27 cellular contexts compared by ENCODE assay signal in the genomic region with DNA sequence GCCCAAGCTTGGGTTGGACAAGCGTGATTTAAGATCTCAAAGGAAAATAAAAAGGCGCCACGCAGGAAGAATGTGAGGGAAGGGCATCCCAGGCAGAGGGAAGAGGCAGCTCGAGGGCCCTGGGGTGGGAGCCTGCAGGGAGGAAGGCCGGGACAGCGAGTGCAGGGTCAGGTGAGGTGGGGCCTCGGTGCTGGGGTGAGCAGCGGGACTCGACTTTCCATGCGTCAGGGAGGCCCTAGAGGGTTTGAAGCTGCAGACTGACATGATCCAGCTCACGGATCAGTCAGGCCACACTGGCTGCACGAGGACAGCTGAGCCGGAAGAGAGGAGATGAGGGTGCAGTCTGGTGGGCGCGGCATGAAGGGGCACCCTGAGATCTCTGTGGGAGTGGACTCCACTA.
"Had no signal": no experiment of that assay in that cellular context is flagged by ENCODE, and none has a peak within 500 bp of the region (broad histone marks: within the 10 kb centered on the region; RNA-seq: fewer than 3 reads in every experiment).

No MANE protein-coding gene starts in this region.

- H3K4me3 Mint-ChIP-seq: effector memory CD8-positive, alpha-beta T cell; immature natural killer cell; mesothelial cell of epicardium; stimulated activated naive B cell treated with anti-CD40 and anti-IgM and Interleukin-4, amounts not matched to agents 10 μg/mL and 1 μg/mL and 100 μg/mL, for 72 hours had no signal

- H3K27me3 Mint-ChIP-seq: effector memory CD8-positive, alpha-beta T cell; naive B cell; stimulated activated naive B cell treated with anti-CD40 and anti-IgM and Interleukin-4, amounts not matched to agents 10 μg/mL and 1 μg/mL and 100 μg/mL, for 72 hours had no signal

- H3K9me3 Mint-ChIP-seq: effector memory CD8-positive, alpha-beta T cell; immature natural killer cell; mesothelial cell of epicardium; naive B cell; stimulated activated naive B cell treated with anti-CD40 and anti-IgM and Interleukin-4, amounts not matched to agents 10 μg/mL and 1 μg/mL and 100 μg/mL, for 72 hours had no signal

- H3K27ac Mint-ChIP-seq: effector memory CD8-positive, alpha-beta T cell; mesothelial cell of epicardium; stimulated activated naive B cell treated with anti-CD40 and anti-IgM and Interleukin-4, amounts not matched to agents 10 μg/mL and 1 μg/mL and 100 μg/mL, for 72 hours had no signal

- H3K4me1 ChIP-seq: esophagus squamous epithelium, left ventricle myocardium inferior, lower lobe of right lung, psoas muscle, spleen, stomach, thyroid gland, vagina had no signal

- H3K4me3 ChIP-seq: esophagus squamous epithelium, left ventricle myocardium inferior, lower lobe of right lung, mucosa of descending colon, psoas muscle, skin epidermis, spleen, stomach, thyroid gland, vagina had no signal

- ATAC-seq: effector memory CD8-positive, alpha-beta T cell; left colon; lower lobe of right lung; mucosa of descending colon; psoas muscle; right cardiac atrium; stimulated activated naive B cell treated with anti-CD40 and anti-IgM and Interleukin-4, amounts not matched to agents 10 μg/mL and 1 μg/mL and 100 μg/mL, for 72 hours had no signal

- H3K9me3 ChIP-seq: esophagus squamous epithelium, left ventricle myocardium inferior, lower lobe of right lung, mucosa of descending colon, psoas muscle, spleen, stomach, thyroid gland, vagina had no signal

- H3K27ac ChIP-seq: esophagus squamous epithelium, left ventricle myocardium inferior, lower lobe of right lung, psoas muscle, skin epidermis, spleen, stomach, thyroid gland, vagina had no signal

- H3K27me3 ChIP-seq: esophagus squamous epithelium, spleen, stomach, thyroid gland, vagina had no signal

- H3K4me1 Mint-ChIP-seq: immature natural killer cell; mesothelial cell of epicardium; stimulated activated naive B cell treated with anti-CD40 and anti-IgM and Interleukin-4, amounts not matched to agents 10 μg/mL and 1 μg/mL and 100 μg/mL, for 72 hours had no signal

- H3K36me3 ChIP-seq: thyroid gland had no signal

- DNase-seq: cerebellar nuclear complex; cortex of kidney; effector memory CD8-positive, alpha-beta T cell; erythroblast; esophagus squamous epithelium; foreskin melanocyte; hypothalamus; immature natural killer cell; kidney glomerular epithelial cell; left colon; left ventricle myocardium inferior; lower lobe of right lung; mucosa of descending colon; naive B cell; nucleus accumbens; posterior cingulate gyrus; psoas muscle; right cardiac atrium; spleen; stimulated activated CD4-positive, alpha-beta T cell treated with anti-CD3 and anti-CD28 coated beads, Interleukin-4, amount 100 ng/mL, for 4 hours; stimulated activated naive B cell treated with anti-CD40 and anti-IgM and Interleukin-4, amounts not matched to agents 10 μg/mL and 1 μg/mL and 100 μg/mL, for 72 hours; stomach; thyroid gland; trophoblast cell had no signal
